In the genomic region with DNA sequence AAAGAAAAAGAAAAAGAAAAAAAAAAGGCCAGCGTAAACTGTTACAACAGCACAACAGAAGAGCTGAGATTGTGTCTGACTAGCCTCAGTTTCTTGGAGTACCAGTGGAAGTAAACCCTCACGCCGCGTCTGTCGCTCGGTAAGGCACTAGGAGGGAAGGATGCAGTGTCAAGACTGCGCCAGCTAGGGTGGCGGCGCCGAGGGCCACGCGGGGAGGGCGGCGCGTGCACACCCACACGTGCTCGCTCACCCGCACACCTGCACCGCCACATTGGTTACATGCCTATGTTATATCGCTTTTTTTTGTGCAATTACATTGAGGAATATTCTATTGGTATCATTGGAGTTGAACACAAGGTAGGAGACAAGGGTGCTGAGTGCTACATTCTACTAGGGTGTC, we compare ENCODE assay signal across 35 cellular contexts. TPM values are rescaled to one million over a fixed set of nuclear protein-coding genes. Genes with fewer than 3 reads are reported as not detected.
"Had no signal": no experiment of that assay in that cellular context is flagged by ENCODE, and none has a peak within 500 bp of the region (broad histone marks: within the 10 kb centered on the region; RNA-seq: fewer than 3 reads in every experiment).

No MANE protein-coding gene starts in this region.

- H3K4me1 Mint-ChIP-seq: activated CD4-positive, alpha-beta T cell treated with anti-CD3 and anti-CD28 coated beads, Interleukin-2, amount 10 ng/mL, durations not matched to agents 24 days and 14 days; activated naive CD8-positive, alpha-beta T cell treated with anti-CD3 and anti-CD28 coated beads for 36 hours had no signal

- H3K4me2 ChIP-seq: SK-N-SH had no signal

- H3K27me3 Mint-ChIP-seq: activated CD4-positive, alpha-beta T cell treated with anti-CD3 and anti-CD28 coated beads, Interleukin-2, amount 10 ng/mL, durations not matched to agents 24 days and 14 days; activated naive CD8-positive, alpha-beta T cell treated with anti-CD3 and anti-CD28 coated beads for 36 hours; activated T-helper 17 cell treated with anti-CD3 and anti-CD28 coated beads, Interleukin-2, amount 50 U/mL, for 72 hours had no signal

- H3K4me3 Mint-ChIP-seq: activated CD4-positive, alpha-beta T cell treated with anti-CD3 and anti-CD28 coated beads, Interleukin-2, amount 10 ng/mL, durations not matched to agents 24 days and 14 days; activated CD8-positive, alpha-beta T cell treated with anti-CD3 and anti-CD28 coated beads, Interleukin-2, amount 10 ng/mL, durations not matched to agents 7 days and 5 days; activated naive CD8-positive, alpha-beta T cell treated with anti-CD3 and anti-CD28 coated beads for 36 hours; activated T-cell treated with anti-CD3 and anti-CD28 coated beads, Interleukin-2, amount 50 U/mL, for 72 hours; activated T-helper 17 cell treated with anti-CD3 and anti-CD28 coated beads, Interleukin-2, amount 50 U/mL, for 72 hours; T-helper 1 cell treated with Interleukin-12 subunit alpha and Interleukin-12 subunit beta and Interleukin-4 antibody, amounts not matched to agents 30 μg/mL and 1 μg/mL, for 36 hours; T-helper 2 cell treated with Interferon-gamma antibody and Interleukin-4, amounts not matched to agents 5 μg/mL and 100 μg/mL, for 36 hours had no signal

- H3K4me3 ChIP-seq: Peyer's patch, SJSA1 had no signal

- H3K9me3 ChIP-seq: Peyer's patch, SJSA1, SK-N-SH had no signal

- H3K9ac ChIP-seq: SK-N-SH had no signal

- H3K9me3 Mint-ChIP-seq: activated CD4-positive, alpha-beta T cell treated with anti-CD3 and anti-CD28 coated beads, Interleukin-2, amount 10 ng/mL, durations not matched to agents 24 days and 14 days; activated naive CD8-positive, alpha-beta T cell treated with anti-CD3 and anti-CD28 coated beads for 36 hours; activated T-cell treated with anti-CD3 and anti-CD28 coated beads, Interleukin-2, amount 50 U/mL, for 72 hours; activated T-helper 17 cell treated with anti-CD3 and anti-CD28 coated beads, Interleukin-2, amount 50 U/mL, for 72 hours; T-helper 1 cell treated with Interleukin-12 subunit alpha and Interleukin-12 subunit beta and Interleukin-4 antibody, amounts not matched to agents 30 μg/mL and 1 μg/mL, for 36 hours; T-helper 2 cell treated with Interferon-gamma antibody and Interleukin-4, amounts not matched to agents 5 μg/mL and 100 μg/mL, for 36 hours had no signal

- H3K27ac Mint-ChIP-seq: activated CD4-positive, alpha-beta T cell treated with anti-CD3 and anti-CD28 coated beads, Interleukin-2, amount 10 ng/mL, durations not matched to agents 24 days and 14 days; activated CD8-positive, alpha-beta T cell treated with anti-CD3 and anti-CD28 coated beads, Interleukin-2, amount 10 ng/mL, durations not matched to agents 7 days and 5 days; activated naive CD8-positive, alpha-beta T cell treated with anti-CD3 and anti-CD28 coated beads for 36 hours; activated T-cell treated with anti-CD3 and anti-CD28 coated beads, Interleukin-2, amount 50 U/mL, for 72 hours; T-helper 1 cell treated with Interleukin-12 subunit alpha and Interleukin-12 subunit beta and Interleukin-4 antibody, amounts not matched to agents 30 μg/mL and 1 μg/mL, for 36 hours; T-helper 2 cell treated with Interferon-gamma antibody and Interleukin-4, amounts not matched to agents 5 μg/mL and 100 μg/mL, for 36 hours had no signal

- H3K4me1 ChIP-seq: Peyer's patch, SJSA1 had no signal

- H3K27me3 ChIP-seq: brain microvascular endothelial cell, Peyer's patch, SJSA1 had no signal

- DNase-seq: activated CD4-positive, alpha-beta T cell treated with anti-CD3 and anti-CD28 coated beads, Interleukin-2, amount 10 ng/mL, durations not matched to agents 24 days and 14 days; activated CD4-positive, alpha-beta T cell treated with anti-CD3 and anti-CD28 coated beads, Interleukin-2, amount 50 U/mL, for 48 hours; activated CD8-positive, alpha-beta memory T cell treated with anti-CD3 and anti-CD28 coated beads, Interleukin-2, amount 50 U/mL, for 48 hours; activated CD8-positive, alpha-beta T cell treated with anti-CD3 and anti-CD28 coated beads, Interleukin-2, amount 10 ng/mL, durations not matched to agents 7 days and 5 days; activated effector memory CD4-positive, alpha-beta T cell treated with anti-CD3 and anti-CD28 coated beads, Interleukin-2, amount 50 U/mL, for 16 hours; activated naive CD4-positive, alpha-beta T cell; activated naive CD4-positive, alpha-beta T cell treated with anti-CD3 and anti-CD28 coated beads, Interleukin-2, amount 50 U/mL, for 16 hours; activated naive CD8-positive, alpha-beta T cell treated with anti-CD3 and anti-CD28 coated beads for 36 hours; activated T-cell treated with anti-CD3 and anti-CD28 coated beads, Interleukin-2, amount 50 U/mL, for 1 hour; activated T-cell treated with anti-CD3 and anti-CD28 coated beads, Interleukin-2, amount 50 U/mL, for 72 hours; amniotic stem cell; brain microvascular endothelial cell; central memory CD4-positive, alpha-beta T cell; KG1; MM.1S; MV-4-11; NCI-H1092; NCI-H1436 treated with DMSO at 0.1 percent for 48 hours; NCI-H1694 treated with DMSO at 0.1 percent for 48 hours; NCI-H2029; NCI-H345; NCI-H524 treated with DMSO at 0.1 percent for 48 hours; NK-92 treated with Interleukin-12 subunit alpha and Interleukin-12 subunit beta, amount 100 ng/mL, for 24 hours; PC-3; Peyer's patch; RPMI8226; SHP77 treated with DMSO at 0.1 percent for 48 hours; SK-N-SH had no signal

- H3K9me2 ChIP-seq: SK-N-SH had no signal

- ATAC-seq: activated CD8-positive, alpha-beta T cell treated with anti-CD3 and anti-CD28 coated beads, Interleukin-2, amount 10 ng/mL, durations not matched to agents 7 days and 5 days; activated T-cell treated with anti-CD3 and anti-CD28 coated beads, Interleukin-2, amount 50 U/mL, for 72 hours; activated T-helper 17 cell treated with anti-CD3 and anti-CD28 coated beads, Interleukin-2, amount 50 U/mL, for 72 hours; PC-3 had no signal

- H3K27ac ChIP-seq: brain microvascular endothelial cell, Peyer's patch, SJSA1 had no signal

- FAIRE-seq: TTC549 had no signal

RNA-seq across cellular contexts. Expression of gene CLEC2L, which starts 48.2 kb away (rescaled TPM):
- total RNA-seq: activated CD4-positive, alpha-beta T cell treated with anti-CD3 and anti-CD28 coated beads, Interleukin-2, amount 10 ng/mL, durations not matched to agents 24 days and 14 days; activated CD8-positive, alpha-beta T cell treated with anti-CD3 and anti-CD28 coated beads, Interleukin-2, amount 10 ng/mL, durations not matched to agents 7 days and 5 days; activated naive CD8-positive, alpha-beta T cell treated with anti-CD3 and anti-CD28 coated beads for 36 hours; activated T-cell treated with anti-CD3 and anti-CD28 coated beads, Interleukin-2, amount 50 U/mL, for 72 hours; activated T-helper 17 cell treated with anti-CD3 and anti-CD28 coated beads, Interleukin-2, amount 50 U/mL, for 72 hours; aorta; NCI-H460; PC-3; Peyer's patch; SJSA1 had no signal
- polyA plus RNA-seq: aorta, SK-N-SH had no signal
